27 cellular contexts compared by ENCODE assay signal in the genomic region with DNA sequence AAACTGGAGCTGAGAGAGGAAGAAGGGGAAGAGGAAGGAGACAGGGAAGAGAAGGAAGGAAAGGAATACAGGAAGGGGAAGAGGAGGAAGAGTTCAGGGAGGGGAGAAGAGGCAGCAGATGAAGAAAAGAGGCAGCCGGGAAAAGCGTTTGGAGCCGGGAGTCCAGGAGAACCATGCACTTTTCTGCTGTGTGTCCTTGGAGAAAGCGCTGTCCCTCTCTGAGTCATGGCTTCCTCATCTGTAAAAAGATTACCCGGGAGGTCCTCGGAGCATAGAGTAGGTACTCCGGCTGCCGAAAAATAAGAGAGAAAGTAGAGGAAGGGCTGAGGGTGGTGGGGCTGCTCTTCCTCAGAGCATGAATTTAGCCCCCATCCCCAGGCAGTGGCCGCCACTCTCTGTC.
"Had no signal": no experiment of that assay in that cellular context is flagged by ENCODE, and none has a peak within 500 bp of the region (broad histone marks: within the 10 kb centered on the region; RNA-seq: fewer than 3 reads in every experiment).

No MANE protein-coding gene starts in this region.

- H3K27me3 ChIP-seq: right atrium auricular region, uterus had no signal

- ATAC-seq: effector memory CD8-positive, alpha-beta T cell; heart right ventricle; left lobe of liver; naive thymus-derived CD4-positive, alpha-beta T cell; stimulated activated effector memory CD8-positive, alpha-beta T cell treated with anti-CD3 and anti-CD28 coated beads, Interleukin-12 subunit alpha, Interleukin-12 subunit beta, amount 100 ng/mL, for 72 hours had no signal

- FAIRE-seq: endometrium, keratinocyte had no signal

- H3K36me3 Mint-ChIP-seq: memory B cell; stimulated activated effector memory CD8-positive, alpha-beta T cell treated with anti-CD3 and anti-CD28 coated beads, Interleukin-12 subunit alpha, Interleukin-12 subunit beta, amount 100 ng/mL, for 72 hours had no signal

- H3K4me1 ChIP-seq: prostate gland, thyroid gland had no signal

- H3K9me3 ChIP-seq: esophagus squamous epithelium, prostate gland, thyroid gland, uterus had no signal

- H3K27ac ChIP-seq: esophagus squamous epithelium, prostate gland, right atrium auricular region, sigmoid colon, stomach, thyroid gland, uterus had no signal

- H3K9me3 Mint-ChIP-seq: stimulated activated effector memory CD8-positive, alpha-beta T cell treated with anti-CD3 and anti-CD28 coated beads, Interleukin-12 subunit alpha, Interleukin-12 subunit beta, amount 100 ng/mL, for 72 hours had no signal

- H3K27ac Mint-ChIP-seq: effector memory CD8-positive, alpha-beta T cell; memory B cell; naive thymus-derived CD4-positive, alpha-beta T cell; stimulated activated effector memory CD8-positive, alpha-beta T cell treated with anti-CD3 and anti-CD28 coated beads, Interleukin-12 subunit alpha, Interleukin-12 subunit beta, amount 100 ng/mL, for 72 hours had no signal

- DNase-seq: cortex of kidney; effector memory CD8-positive, alpha-beta T cell; erythroblast; esophagus squamous epithelium; foreskin melanocyte; glutamatergic neuron; heart right ventricle; hypothalamus; midbrain; naive thymus-derived CD4-positive, alpha-beta T cell; nephron progenitor cell; sigmoid colon; stimulated activated CD4-positive, alpha-beta T cell treated with anti-CD3 and anti-CD28 coated beads, Interleukin-2, amount 100 ng/mL, for 24 hours; stimulated activated CD4-positive, alpha-beta T cell treated with anti-CD3 and anti-CD28 coated beads, Interleukin-4, amount 100 ng/mL, for 24 hours; stimulated activated naive CD4-positive, alpha-beta T cell treated with Interleukin-2 at 50 U/mL for 16 hours; stomach; thyroid gland; trophoblast cell; uterus had no signal

- H3K36me3 ChIP-seq: esophagus squamous epithelium, heart right ventricle, prostate gland, right atrium auricular region, sigmoid colon, stomach, thyroid gland, uterus had no signal

- H3K4me3 ChIP-seq: esophagus squamous epithelium, heart right ventricle, lung, prostate gland, right atrium auricular region, sigmoid colon, stomach, thyroid gland, uterus had no signal

- H3K4me3 Mint-ChIP-seq: effector memory CD8-positive, alpha-beta T cell; memory B cell; naive thymus-derived CD4-positive, alpha-beta T cell; nephron progenitor cell; stimulated activated effector memory CD8-positive, alpha-beta T cell treated with anti-CD3 and anti-CD28 coated beads, Interleukin-12 subunit alpha, Interleukin-12 subunit beta, amount 100 ng/mL, for 72 hours had no signal

- H3K4me1 Mint-ChIP-seq: memory B cell; naive thymus-derived CD4-positive, alpha-beta T cell; stimulated activated effector memory CD8-positive, alpha-beta T cell treated with anti-CD3 and anti-CD28 coated beads, Interleukin-12 subunit alpha, Interleukin-12 subunit beta, amount 100 ng/mL, for 72 hours had no signal
